In the genomic region with DNA sequence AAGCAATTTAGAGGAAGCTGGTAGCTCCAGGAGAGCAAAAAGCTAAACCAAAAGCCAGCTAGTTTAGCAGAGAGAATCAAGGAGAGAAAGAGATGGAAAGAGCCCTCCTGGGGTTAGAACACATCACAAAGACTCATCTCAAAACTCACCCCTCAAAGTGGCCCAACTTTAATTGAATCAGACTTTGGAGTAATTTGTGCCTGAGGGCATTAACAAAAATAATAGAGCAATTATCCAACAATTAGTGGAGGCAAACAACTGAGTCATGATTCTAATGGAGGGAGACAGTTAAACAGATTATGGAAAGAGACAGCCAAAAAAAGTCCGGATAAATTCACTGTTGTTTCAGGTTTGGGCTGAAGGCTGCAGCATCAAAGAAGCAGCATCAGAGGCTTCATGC, we compare ENCODE assay signal across 32 cellular contexts.
"Had no signal": no experiment of that assay in that cellular context is flagged by ENCODE, and none has a peak within 500 bp of the region (broad histone marks: within the 10 kb centered on the region; RNA-seq: fewer than 3 reads in every experiment).

No MANE protein-coding gene starts in this region.

- DNase-seq: effector CD8-positive, alpha-beta T cell; endodermal cell; foreskin fibroblast; glutamatergic neuron; heart right ventricle; hippocampal formation; left cardiac atrium; left lung; mesenchymal stem cell; mucosa of descending colon; naive B cell; stimulated activated CD4-positive, alpha-beta T cell treated with anti-CD3 and anti-CD28 coated beads, Interleukin-12 subunit alpha, Interleukin-12 subunit beta, amount 100 ng/mL, for 4 hours; stimulated activated CD4-positive, alpha-beta T cell treated with anti-CD3 and anti-CD28 coated beads, Interleukin-1b, Interleukin-23, amount 100 ng/mL, for 48 hours; stimulated activated CD4-positive, alpha-beta T cell treated with anti-CD3 and anti-CD28 coated beads, Interleukin-4, amount 100 ng/mL, for 1 hour; stimulated activated CD8-positive, alpha-beta memory T cell treated with anti-CD3 and anti-CD28 coated beads, Interleukin-4, amount 100 ng/mL, for 48 hours; stimulated activated naive CD4-positive, alpha-beta T cell; stimulated activated naive CD8-positive, alpha-beta T cell treated with anti-CD3 and anti-CD28 coated beads, Interleukin-15, amount 100 ng/mL, for 72 hours; thyroid gland; trophoblast cell had no signal

- ATAC-seq: esophagus mucosa; heart right ventricle; left cardiac atrium; left lung; mucosa of descending colon; natural killer cell treated with Interleukin-12 subunit alpha and Interleukin-12 subunit beta and Interleukin-15 and Interleukin-18, amount 100 ng/mL, for 72 hours; sciatic nerve; stimulated activated naive CD8-positive, alpha-beta T cell treated with anti-CD3 and anti-CD28 coated beads, Interleukin-15, amount 100 ng/mL, for 72 hours had no signal

- H3K27me3 Mint-ChIP-seq: dendritic cell treated with granulocyte-macrophage colony-stimulating factor and Interleukin-4, amounts not matched to agents 40 ng/mL and 50 ng/mL, for 4 days; naive B cell; natural killer cell treated with Interleukin-12 subunit alpha and Interleukin-12 subunit beta and Interleukin-15 and Interleukin-18, amount 100 ng/mL, for 72 hours; progenitor cell of endocrine pancreas; stimulated activated naive CD8-positive, alpha-beta T cell treated with anti-CD3 and anti-CD28 coated beads, Interleukin-15, amount 100 ng/mL, for 72 hours had no signal

- H3K9me3 ChIP-seq: mucosa of descending colon, right atrium auricular region, thyroid gland, vagina had no signal

- H3K36me3 Mint-ChIP-seq: naive B cell had no signal

- H3K9me3 Mint-ChIP-seq: neural crest cell had no signal

- H3K27ac Mint-ChIP-seq: dendritic cell treated with granulocyte-macrophage colony-stimulating factor and Interleukin-4, amounts not matched to agents 40 ng/mL and 50 ng/mL, for 4 days; endodermal cell; mesothelial cell of epicardium; naive B cell; natural killer cell treated with Interleukin-12 subunit alpha and Interleukin-12 subunit beta and Interleukin-15 and Interleukin-18, amount 100 ng/mL, for 72 hours; stimulated activated naive CD8-positive, alpha-beta T cell treated with anti-CD3 and anti-CD28 coated beads, Interleukin-15, amount 100 ng/mL, for 72 hours had no signal

- H3K4me1 Mint-ChIP-seq: endodermal cell; mesothelial cell of epicardium; naive B cell; neural crest cell; stimulated activated naive CD8-positive, alpha-beta T cell treated with anti-CD3 and anti-CD28 coated beads, Interleukin-15, amount 100 ng/mL, for 72 hours had no signal

- H3K36me3 ChIP-seq: heart right ventricle, left lung, right atrium auricular region, suprapubic skin, thyroid gland, vagina had no signal

- H2AFZ ChIP-seq: parathyroid adenoma had no signal

- H3K79me2 ChIP-seq: parathyroid adenoma had no signal

- H3K9ac ChIP-seq: parathyroid adenoma had no signal

- H3K27ac ChIP-seq: epithelial cell of prostate, heart right ventricle, left lung, parathyroid adenoma, right atrium auricular region, suprapubic skin, thyroid gland, vagina had no signal

- H3K27me3 ChIP-seq: heart right ventricle, left lung, right atrium auricular region, suprapubic skin, thyroid gland, vagina had no signal

- H3K4me2 ChIP-seq: smooth muscle cell had no signal

- H3K4me1 ChIP-seq: heart right ventricle, left lung, parathyroid adenoma, right atrium auricular region, suprapubic skin, thyroid gland, vagina had no signal

- H3K4me3 ChIP-seq: heart right ventricle, left lung, mucosa of descending colon, right atrium auricular region, smooth muscle cell, suprapubic skin, thyroid gland, vagina had no signal

- H3K4me3 Mint-ChIP-seq: dendritic cell treated with granulocyte-macrophage colony-stimulating factor and Interleukin-4, amounts not matched to agents 40 ng/mL and 50 ng/mL, for 4 days; endodermal cell; mesothelial cell of epicardium; naive B cell; natural killer cell treated with Interleukin-12 subunit alpha and Interleukin-12 subunit beta and Interleukin-15 and Interleukin-18, amount 100 ng/mL, for 72 hours; neural crest cell; stimulated activated naive CD8-positive, alpha-beta T cell treated with anti-CD3 and anti-CD28 coated beads, Interleukin-15, amount 100 ng/mL, for 72 hours had no signal
